In the genomic region with DNA sequence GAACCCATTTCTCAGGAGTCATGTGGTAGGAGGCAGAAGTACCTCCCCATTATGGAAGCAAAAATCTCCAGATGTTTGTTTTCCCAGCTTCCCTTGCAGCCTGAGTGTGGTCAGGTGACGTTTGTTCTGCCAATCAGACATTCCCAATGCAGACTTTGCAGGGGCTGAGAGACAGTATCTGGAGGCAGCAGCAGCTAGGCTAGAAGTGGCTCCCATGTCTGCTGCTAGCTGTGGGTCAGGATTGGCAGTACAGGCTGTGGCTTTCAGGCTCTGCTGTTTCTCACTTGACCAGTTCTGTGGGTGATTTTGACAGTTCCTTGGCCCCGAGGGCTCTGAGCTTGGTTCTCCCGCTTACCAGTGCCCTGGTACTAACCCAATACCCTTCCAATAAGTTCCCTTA, we compare ENCODE assay signal across 18 cellular contexts.
"Had no signal": no experiment of that assay in that cellular context is flagged by ENCODE, and none has a peak within 500 bp of the region (broad histone marks: within the 10 kb centered on the region; RNA-seq: fewer than 3 reads in every experiment).

No MANE protein-coding gene starts in this region.

- H3K36me3 ChIP-seq: gastrocnemius medialis, heart right ventricle, prostate gland, right lobe of liver, tibial nerve had no signal

- H3K4me2 ChIP-seq: smooth muscle cell had no signal

- H3K9me3 ChIP-seq: gastrocnemius medialis, prostate gland had no signal

- H3K4me1 ChIP-seq: gastrocnemius medialis, heart right ventricle, prostate gland, right lobe of liver, tibial nerve had no signal

- H3K27me3 ChIP-seq: right lobe of liver had no signal

- H3K4me3 ChIP-seq: gastrocnemius medialis, heart right ventricle, prostate gland, right lobe of liver, smooth muscle cell, tibial nerve had no signal

- DNase-seq: activated naive CD4-positive, alpha-beta T cell treated with anti-CD3 and anti-CD28 coated beads for 36 hours; activated naive CD8-positive, alpha-beta T cell treated with anti-CD3 and anti-CD28 coated beads, Interleukin-2, amount 50 U/mL, for 24 hours; aorta; cerebellar nuclear complex; effector CD8-positive, alpha-beta T cell; gastrocnemius medialis; right lobe of liver; stimulated activated CD4-positive, alpha-beta T cell treated with anti-CD3 and anti-CD28 coated beads, Interleukin-4, amount 100 ng/mL, for 4 hours; stimulated activated CD8-positive, alpha-beta memory T cell treated with anti-CD3 and anti-CD28 coated beads, Interleukin-4, amount 100 ng/mL, for 48 hours; stimulated activated naive CD4-positive, alpha-beta T cell treated with Interleukin-2 at 50 U/mL for 16 hours; substantia nigra; SW 1271 had no signal

- ATAC-seq: activated naive CD8-positive, alpha-beta T cell treated with anti-CD3 and anti-CD28 coated beads, Interleukin-2, amount 50 U/mL, for 24 hours; activated T-helper 17 cell treated with anti-CD3 and anti-CD28 coated beads, Interleukin-2, amount 50 U/mL, for 72 hours; gastrocnemius medialis; natural killer cell treated with Interleukin-12 subunit alpha and Interleukin-12 subunit beta and Interleukin-15 and Interleukin-18, amount 100 ng/mL, for 72 hours; right lobe of liver had no signal

- H3K27ac ChIP-seq: gastrocnemius medialis, heart right ventricle, prostate gland, right lobe of liver, tibial nerve had no signal
